1 cellular context compared by ENCODE assay signal in genomic region chr6:131135244-131136020, GRCh38.
TF ChIP-seq lines count a peak whose summit lies in the region.

Gene AKAP7, plus strand, starts transcription at chr6:131135467. Its CDS starts 297 bp downstream, at chr6:131135764.

TF ChIP-seq in HepG2, 621 proteins besides CTCF, POLR2A, EP300 and RAD21 (continued from another document):
- TF ChIP-seq ZNF747 (CRISPR knock-in tag; IDR thresholded peaks at IDR 0.05; ENCODE audit: borderline replicate concordance) (no peak), MTA1 (CRISPR knock-in tag; IDR thresholded peaks at IDR 0.05; ENCODE audit: borderline replicate concordance) (no peak; the same call in 1 of the 2 replicates), NR2F2 (IDR thresholded peaks at IDR 0.05; ENCODE audit: borderline replicate concordance, low read depth) (no peak), ZNF777 (CRISPR knock-in tag; IDR thresholded peaks at IDR 0.05) (peak; percentile 94), ZNF34 (CRISPR knock-in tag; IDR thresholded peaks at IDR 0.05; ENCODE audit: borderline replicate concordance) (no peak), NFIB (CRISPR knock-in tag; IDR thresholded peaks at IDR 0.05; ENCODE audit: borderline replicate concordance) (no peak), EED (CRISPR knock-in tag; IDR thresholded peaks at IDR 0.05) (peak; percentile 70; the same call in 1 of the 2 replicates), FOXK1 (CRISPR knock-in tag; IDR thresholded peaks at IDR 0.05; ENCODE audit: borderline replicate concordance, low read depth) (no peak), MNT (IDR thresholded peaks at IDR 0.05) (no peak), HOXD1 (CRISPR knock-in tag; IDR thresholded peaks at IDR 0.05) (peak; percentile 45; the same call in 1 of the 2 replicates), ZNF510 (CRISPR knock-in tag; IDR thresholded peaks at IDR 0.05; ENCODE audit: low read depth) (no peak), SKI (IDR thresholded peaks at IDR 0.05; ENCODE audit: partially characterized antibody) (peak; percentile 31), ZNF891 (CRISPR knock-in tag; IDR thresholded peaks at IDR 0.05) (peak; percentile 52; the same call in 1 of the 2 replicates), MLX (CRISPR knock-in tag; IDR thresholded peaks at IDR 0.05) (no peak), ZBTB10 (CRISPR knock-in tag; IDR thresholded peaks at IDR 0.05; ENCODE audit: borderline replicate concordance) (no peak), ZMYM4 (CRISPR knock-in tag; IDR thresholded peaks at IDR 0.05) (no peak; the same call in 1 of the 2 replicates), AFF4 (CRISPR knock-in tag; IDR thresholded peaks at IDR 0.05) (no peak), ARHGAP35 (CRISPR knock-in tag; IDR thresholded peaks at IDR 0.05; ENCODE audit: borderline replicate concordance) (no peak), ZNF766 (CRISPR knock-in tag; IDR thresholded peaks at IDR 0.05; ENCODE audit: borderline replicate concordance) (peak; percentile 44; the same call in 1 of the 2 replicates), ONECUT2 (CRISPR knock-in tag; IDR thresholded peaks at IDR 0.05) (no peak), ZNF10 (CRISPR knock-in tag; IDR thresholded peaks at IDR 0.05; ENCODE audit: borderline replicate concordance, low read depth) (no peak), KLF9 (CRISPR knock-in tag; IDR thresholded peaks at IDR 0.05; ENCODE audit: low read depth) (peak; percentile 69; the same call in 1 of the 2 replicates), SIN3B (IDR thresholded peaks at IDR 0.05; ENCODE audit: low read length) (no peak), ZBTB44 (CRISPR knock-in tag; IDR thresholded peaks at IDR 0.05) (0 out of 2 replicates have a peak, but pooled peaks have one; percentile 37), FOXK2 (IDR thresholded peaks at IDR 0.05) (no peak), ZSCAN30 (CRISPR knock-in tag; IDR thresholded peaks at IDR 0.05) (no peak; the same call in 1 of the 2 replicates), TEAD3 (CRISPR knock-in tag; optimal IDR thresholded peaks at IDR 0.05; ENCODE audit: borderline replicate concordance) (no peak), LRRFIP1 (CRISPR knock-in tag; conservative IDR thresholded peaks at IDR 0.05) (no peak), THRA (CRISPR knock-in tag; IDR thresholded peaks at IDR 0.05; ENCODE audit: borderline replicate concordance) (0 out of 2 replicates have a peak, but pooled peaks have one; percentile 31), HOXA7 (CRISPR knock-in tag; IDR thresholded peaks at IDR 0.05) (no peak)
TF ChIP-seq in HepG2: peak in this region for 244.
